In the genomic region with DNA sequence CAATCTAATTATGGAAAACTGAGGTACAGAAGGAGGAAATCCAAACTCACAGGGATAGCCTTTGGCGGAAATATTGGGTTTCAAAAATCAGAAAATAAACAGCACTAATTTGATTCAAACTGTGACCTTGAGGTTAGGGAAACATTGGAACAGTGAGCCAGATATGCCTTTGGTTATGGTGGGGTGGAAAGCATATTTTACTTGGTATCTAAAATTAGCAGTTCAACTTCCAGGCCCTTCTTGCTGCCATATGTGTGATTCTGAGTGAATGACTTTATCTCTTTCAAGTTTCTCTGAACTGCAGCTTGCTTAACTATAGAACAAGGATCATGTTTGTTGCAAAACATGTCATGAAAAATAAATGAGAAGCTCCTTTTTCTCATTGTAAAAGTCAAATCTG, we compare ENCODE assay signal across 18 cellular contexts.
DNase-seq lines count a peak whose midpoint lies in the region; ATAC-seq and TF ChIP-seq lines count a peak whose summit lies in the region.
"Had no signal": no experiment of that assay in that cellular context is flagged by ENCODE, and none has a peak within 500 bp of the region (broad histone marks: within the 10 kb centered on the region; RNA-seq: fewer than 3 reads in every experiment).

No MANE protein-coding gene starts in this region.

- 77% methylated on average over 1 of the region's 1 CpG for WGBS in liver
- 62% methylated on average over 1 of the region's 1 CpG for WGBS in right lobe of liver (ENCODE audit: insufficient coverage, low coverage, low lambda C conversion rate, missing lambda C conversion rate)

- TF ChIP-seq CTCF in liver (IDR thresholded peaks at IDR 0.05; ENCODE audit: low read depth, low read length, missing input control), result no peak
- no peak for TF ChIP-seq CTCF in right lobe of liver (IDR thresholded peaks at IDR 0.05)
- TF ChIP-seq CTCF in choroid plexus epithelial cell (conservative IDR thresholded peaks at IDR 0.05; ENCODE audit: low read depth, low read length), result no peak

- intact Hi-C loops in right lobe of liver (cut with DNase I), result no loop called here

- ATAC-seq in right lobe of liver (no peak), HG02642 (IDR thresholded peaks at IDR 0.05; ENCODE audit: poor library complexity, unreplicated experiment) (no peak)

- H3K4me1 ChIP-seq in liver (ENCODE audit: control insufficient read depth in 4 of 4, insufficient read depth in 4 of 4, low read length in 3 of 4), result no peaks in the 10 kb centered on the region
- H3K4me1 ChIP-seq in right lobe of liver, result no peaks in the 10 kb centered on the region
- H3K4me1 ChIP-seq: BLaER1 had no signal

- DNase-seq in right lobe of liver (no peak), choroid plexus epithelial cell (ENCODE audit: low read depth) (peak; percentile 8), fibroblast of peridontal ligament (ENCODE audit: extremely low read depth) (peak; percentile 41), globus pallidus (ENCODE audit: low spot score) (no peak), NCI-H2107 treated with DMSO at 0.1 percent for 48 hours (lab: John Stamatoyannopoulos, UW; ENCODE audit: unreplicated experiment) (no peak), NAMALWA (ENCODE audit: low spot score) (no peak)
- DNase-seq: CD4-positive, alpha-beta T cell; CD8-positive, alpha-beta memory T cell; DMS 273 treated with DMSO at 0.1 percent for 48 hours; DMS79; GF-D8; GM23248; HCEC 1CT had no signal

- H3K27ac ChIP-seq in liver (ENCODE audit: low read depth in 1 of 2, low read length in 2 of 2) (peak overlapping the region in 1 of 2 donors; percentile 7), right lobe of liver (no peak overlapping the region)
- H3K27ac ChIP-seq: 22Rv1, BLaER1, C4-2B, GM23248 had no signal

- H3K4me3 ChIP-seq in liver (ENCODE audit: low read depth in 1 of 3, low read length in 3 of 3), result no peak overlapping the region
- H3K4me3 ChIP-seq in right lobe of liver, result no peak overlapping the region
- no peak overlapping the region for H3K4me3 ChIP-seq in choroid plexus epithelial cell (ENCODE audit: low read depth, low read length)
- H3K4me3 ChIP-seq: BLaER1, GM23248 had no signal

- no peak for TF ChIP-seq RAD21 in liver (IDR thresholded peaks at IDR 0.05)

- H3K36me3 ChIP-seq in liver (ENCODE audit: control insufficient read depth in 4 of 4, insufficient read depth in 3 of 4, low read depth in 1 of 4, low read length in 3 of 4), result no peaks in the 10 kb centered on the region
- no peaks in the 10 kb centered on the region for H3K36me3 ChIP-seq in right lobe of liver
- H3K36me3 ChIP-seq: BLaER1 had no signal

- H3K27me3 ChIP-seq in liver (ENCODE audit: control insufficient read depth in 4 of 4, insufficient read depth in 4 of 4, low read length in 3 of 4) (peaks cover 0 to 7% (median 0%) of the 10 kb centered on the region in 4 donors), right lobe of liver (no peaks in the 10 kb centered on the region)
- H3K27me3 ChIP-seq: BLaER1 had no signal

- no peak overlapping the region for H3K9ac ChIP-seq in liver (ENCODE audit: low read depth in 1 of 2, low read length in 2 of 2)
- H3K9ac ChIP-seq: BLaER1, GM23248 had no signal

- no peak for TF ChIP-seq POLR2A in right lobe of liver (IDR thresholded peaks at IDR 0.05)

- H3K9me3 ChIP-seq in liver (ENCODE audit: control insufficient read depth in 4 of 4, low read length in 3 of 4) (no peaks in the 10 kb centered on the region), right lobe of liver (no peaks in the 10 kb centered on the region)
- H3K9me3 ChIP-seq: BLaER1 had no signal

TF ChIP-seq in liver, 16 proteins besides CTCF, POLR2A, EP300 and RAD21:
- TF ChIP-seq EGR1 (IDR thresholded peaks at IDR 0.05; ENCODE audit: low read depth in 2 of 2), result no peak
- TF ChIP-seq NR2F2 (IDR thresholded peaks at IDR 0.05), result peak; percentile 72
- TF ChIP-seq, protein P1, sequence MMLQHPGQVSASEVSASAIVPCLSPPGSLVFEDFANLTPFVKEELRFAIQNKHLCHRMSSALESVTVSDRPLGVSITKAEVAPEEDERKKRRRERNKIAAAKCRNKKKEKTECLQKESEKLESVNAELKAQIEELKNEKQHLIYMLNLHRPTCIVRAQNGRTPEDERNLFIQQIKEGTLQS (IDR thresholded peaks at IDR 0.05), result no peak
- no peak for TF ChIP-seq HNF4G (IDR thresholded peaks at IDR 0.05)

Comparison
In these comparisons a context has a peak if more than half of its experiments do, and no peak if none do; other contexts are left out.
1. DNase-seq: peak in choroid plexus epithelial cell (single experiment) and fibroblast of peridontal ligament (single experiment); none in right lobe of liver (0 of 3), globus pallidus (single experiment), NCI-H2107 treated with DMSO at 0.1 percent for 48 hours (single experiment) and NAMALWA (single experiment).